Comparison of ENCODE assay signal across 8 cellular contexts in the genomic region with DNA sequence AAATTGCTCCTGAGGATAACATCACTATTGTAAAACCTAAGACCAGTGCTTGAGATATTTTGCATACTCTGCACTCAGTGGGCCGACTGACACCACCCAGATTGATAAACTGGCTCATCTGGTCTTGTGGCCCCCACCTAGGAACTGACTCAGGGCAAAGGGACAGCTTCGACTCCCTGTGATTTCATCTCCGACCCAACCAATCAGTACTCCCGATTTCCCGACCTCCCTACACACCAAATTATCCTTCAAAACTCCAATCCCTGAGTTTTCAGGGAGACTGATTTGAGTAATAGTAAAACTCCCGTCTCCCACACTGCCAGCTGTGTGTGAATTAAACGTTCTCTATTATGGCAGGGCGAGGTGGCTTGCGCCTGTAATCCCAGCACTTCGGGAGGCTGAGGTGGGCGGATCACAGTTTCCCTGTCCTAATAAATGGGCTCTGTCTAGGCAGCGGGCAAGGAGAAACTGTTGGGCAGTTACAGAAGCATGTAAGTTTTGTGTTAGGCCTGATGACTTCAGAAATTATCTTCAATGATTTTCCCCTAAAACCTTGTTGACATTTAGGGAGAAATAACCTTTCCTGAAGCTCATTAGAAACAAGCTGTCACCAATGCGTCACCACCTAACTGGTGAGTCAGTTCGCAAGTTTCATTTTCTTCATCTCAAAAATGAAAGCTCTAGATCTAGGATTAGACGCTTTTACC. TPM values are rescaled to one million over a fixed set of nuclear protein-coding genes. Genes with fewer than 3 reads are reported as not detected.
DNase-seq lines count a peak whose midpoint lies in the region; ATAC-seq and TF ChIP-seq lines count a peak whose summit lies in the region.

No MANE protein-coding gene starts in this region.

- TF ChIP-seq CTCF in C4-2B (conservative IDR thresholded peaks at IDR 0.05) (no peak), ascending aorta (IDR thresholded peaks at IDR 0.05) (no peak), right lobe of liver (IDR thresholded peaks at IDR 0.05) (no peak), thyroid gland (IDR thresholded peaks at IDR 0.05) (no peak)

- intact Hi-C loops in ascending aorta (cut with DNase I) (loop anchor here (5.0 kb wide), 1 partner anchor 68 kb away; the partner anchor contains the start of gene DHX37), right lobe of liver (cut with DNase I) (no loop called here), thyroid gland (cut with DNase I) (no loop called here)

- H3K4me3 ChIP-seq in ascending aorta (no peak overlapping the region), right lobe of liver (no peak overlapping the region), thyroid gland (replicated peaks in 1 of 3) (no peak overlapping the region)

- 67% methylated on average over 15 of the region's 15 CpGs for WGBS in right lobe of liver (ENCODE audit: insufficient coverage, low coverage, low lambda C conversion rate, missing lambda C conversion rate)
- WGBS in thyroid gland, 2 donors, result 75 to 76% methylated on average over 15 of the region's 15 CpGs

- H3K27ac ChIP-seq in C4-2B (peak overlapping the region; percentile 92; the same call in 1 of the 2 replicates), KOPT-K1 (ENCODE audit: low read depth, low read length, poor library complexity, severe bottlenecking) (peak overlapping the region; percentile 66), ascending aorta (peak overlapping the region; percentile 99 to 100), right lobe of liver (peak overlapping the region; percentile 100), thyroid gland (peak overlapping the region; percentile 100)

- H3K4me1 ChIP-seq in ascending aorta, result peaks cover 5 to 41% of the 10 kb centered on the region in 2 donors
- H3K4me1 ChIP-seq in right lobe of liver, result peaks cover 1 to 32% (median 10%) of the 10 kb centered on the region in 4 donors
- peaks cover 31 to 39% of the 10 kb centered on the region in 2 donors for H3K4me1 ChIP-seq in thyroid gland

- H3K36me3 ChIP-seq in KOPT-K1 (ENCODE audit: insufficient read depth, low read length), result no peaks in the 10 kb centered on the region
- H3K36me3 ChIP-seq in ascending aorta, result no peaks in the 10 kb centered on the region
- no peaks in the 10 kb centered on the region for H3K36me3 ChIP-seq in right lobe of liver
- no peaks in the 10 kb centered on the region for H3K36me3 ChIP-seq in thyroid gland

- TF ChIP-seq POLR2A in right lobe of liver (IDR thresholded peaks at IDR 0.05) (no peak), thyroid gland (IDR thresholded peaks at IDR 0.05) (no peak)

- no peaks in the 10 kb centered on the region for H3K9me3 ChIP-seq in KOPT-K1 (ENCODE audit: insufficient read depth, low read length, poor library complexity, severe bottlenecking)
- no peaks in the 10 kb centered on the region for H3K9me3 ChIP-seq in ascending aorta
- no peaks in the 10 kb centered on the region for H3K9me3 ChIP-seq in right lobe of liver
- H3K9me3 ChIP-seq in thyroid gland, result no peaks in the 10 kb centered on the region

- no peak for ATAC-seq in right lobe of liver

- DNase-seq in ascending aorta (ENCODE audit: low spot score in 2 of 2) (no peak), right lobe of liver (no peak), thyroid gland (no peak), occipital lobe (lab: John Stamatoyannopoulos, UW) (no peak), DMS114 treated with DMSO at 0.1 percent for 48 hours (lab: John Stamatoyannopoulos, UW; ENCODE audit: unreplicated experiment) (no peak), SKM-1 (lab: John Stamatoyannopoulos, UW; ENCODE audit: unreplicated experiment) (no peak)

- H3K27me3 ChIP-seq in ascending aorta (no peaks in the 10 kb centered on the region), right lobe of liver (no peaks in the 10 kb centered on the region), thyroid gland (no peaks in the 10 kb centered on the region)

RNA-seq across cellular contexts. Expression of gene UBC, which starts 5.3 kb away (rescaled TPM):
- total RNA-seq in ascending aorta (1,347 TPM), right lobe of liver (1,000 to 10,000 TPM in 1 of 6 experiments, 100 to 1,000 TPM in 5; 390 to 1,023 (median 604) TPM), thyroid gland (1,000 to 10,000 TPM in 2 of 4 donors, 100 to 1,000 TPM in 2; 907 to 1,424 (median 1,000) TPM), occipital lobe (1,477 TPM)

RNA-seq across cellular contexts. Expression of gene SCARB1, which starts 56.1 kb away (rescaled TPM):
- total RNA-seq in ascending aorta (81.1 TPM), right lobe of liver (100 to 1,000 TPM; 128 to 359 (median 214) TPM), thyroid gland (10 to 100 TPM; 10.9 to 16.0 (median 15.4) TPM), occipital lobe (8.9 TPM)
